11 cellular contexts compared by ENCODE assay signal in genomic region chr19:10797541-10798256, GRCh38. TPM values are rescaled to one million over a fixed set of nuclear protein-coding genes. Genes with fewer than 3 reads are reported as not detected.
DNase-seq lines count a peak whose midpoint lies in the region; ATAC-seq and TF ChIP-seq lines count a peak whose summit lies in the region.
"Had no signal": no experiment of that assay in that cellular context is flagged by ENCODE, and none has a peak within 500 bp of the region (broad histone marks: within the 10 kb centered on the region; RNA-seq: fewer than 3 reads in every experiment).

No MANE protein-coding gene starts in this region.

- no peak overlapping the region for H3K4me2 ChIP-seq in PC-9

- H3K79me2 ChIP-seq in PC-9 (ENCODE audit: low read depth) = no peaks in the 10 kb centered on the region

- peaks cover 88% of the 10 kb centered on the region for H3K36me3 Mint-ChIP-seq in activated T-helper 17 cell treated with anti-CD3 and anti-CD28 coated beads, Interleukin-2, amount 50 U/mL, for 72 hours (ENCODE audit: low read depth)
- peaks cover 92% of the 10 kb centered on the region for H3K36me3 Mint-ChIP-seq in stimulated activated effector memory CD8-positive, alpha-beta T cell treated with anti-CD3 and anti-CD28 coated beads, Interleukin-12 subunit alpha, Interleukin-12 subunit beta, amount 100 ng/mL, for 72 hours
- no peaks in the 10 kb centered on the region for H3K36me3 Mint-ChIP-seq in glutamatergic neuron (ENCODE audit: unreplicated experiment)

- peak overlapping the region; percentile 98 for H3K27ac Mint-ChIP-seq in activated T-helper 17 cell treated with anti-CD3 and anti-CD28 coated beads, Interleukin-2, amount 50 U/mL, for 72 hours
- H3K27ac Mint-ChIP-seq in stimulated activated effector memory CD8-positive, alpha-beta T cell treated with anti-CD3 and anti-CD28 coated beads, Interleukin-12 subunit alpha, Interleukin-12 subunit beta, amount 100 ng/mL, for 72 hours = peak overlapping the region; percentile 94
- no peak overlapping the region for H3K27ac Mint-ChIP-seq in glutamatergic neuron (ENCODE audit: unreplicated experiment)

- H3K9me2 ChIP-seq in PC-9 (ENCODE audit: insufficient read depth) = no peaks in the 10 kb centered on the region

- H3K36me3 ChIP-seq in Peyer's patch (peaks cover 0 to 97% (median 4%) of the 10 kb centered on the region in 3 donors), mucosa of descending colon (ENCODE audit: low read depth) (peaks cover 21% of the 10 kb centered on the region), PC-9 (ENCODE audit: low read depth) (0 out of 2 replicates have a peak, but pooled peaks cover 15% of the 10 kb centered on the region)

- H3K27ac ChIP-seq in Peyer's patch (peak overlapping the region in 2 of 4 donors; percentile 36 to 63), PC-9 (no peak overlapping the region)

- H3K4me1 ChIP-seq in Peyer's patch (no peaks in the 10 kb centered on the region), mucosa of descending colon (ENCODE audit: low read depth) (no peaks in the 10 kb centered on the region), PC-9 (replicated peaks; ENCODE audit: insufficient read depth) (no peaks in the 10 kb centered on the region)

- no TSS peak for BruUV-seq in PC-9 (replicated peaks; lab: Mats Ljungman, UMichigan)

- TF ChIP-seq POLR2A in Peyer's patch (IDR thresholded peaks at IDR 0.05) = no peak

- H2AFZ ChIP-seq in PC-9 = no peak overlapping the region

- TF ChIP-seq CTCF in Peyer's patch (IDR thresholded peaks at IDR 0.05) (no peak), mucosa of descending colon (IDR thresholded peaks at IDR 0.05) (no peak), glutamatergic neuron (IDR thresholded peaks at IDR 0.05; ENCODE audit: partially characterized antibody, unreplicated experiment) (no peak), PC-9 (conservative IDR thresholded peaks at IDR 0.05) (no peak)

- POLR2A ChIA-PET in PC-9 (lab: Charles Lee; ENCODE audit: unreplicated experiment) = no interaction called here

- intact Hi-C loops in mucosa of descending colon (cut with DNase I, micrococcal nuclease) (no loop called here), PC-9 (cut with micrococcal nuclease; ENCODE audit: unreplicated experiment) (no loop called here)

- CTCF ChIA-PET in PC-9 (lab: Charles Lee) = no interaction called here

- H3F3A ChIP-seq in PC-9 (ENCODE audit: insufficient read depth, low read depth) = no peaks in the 10 kb centered on the region

- peak; percentile 94 for ATAC-seq in activated T-helper 17 cell treated with anti-CD3 and anti-CD28 coated beads, Interleukin-2, amount 50 U/mL, for 72 hours (replicated peaks)
- ATAC-seq in mucosa of descending colon (peak; percentile 44), HG03432 (IDR thresholded peaks at IDR 0.05; ENCODE audit: unreplicated experiment) (no peak)
- ATAC-seq in stimulated activated effector memory CD8-positive, alpha-beta T cell treated with anti-CD3 and anti-CD28 coated beads, Interleukin-12 subunit alpha, Interleukin-12 subunit beta, amount 100 ng/mL, for 72 hours = peak; percentile 94
- ATAC-seq: K562 had no signal

- H3K9me3 ChIP-seq in Peyer's patch (no peaks in the 10 kb centered on the region), mucosa of descending colon (no peaks in the 10 kb centered on the region), PC-9 (ENCODE audit: insufficient read depth, low read depth) (no peaks in the 10 kb centered on the region)

- H3K4me1 Mint-ChIP-seq in activated T-helper 17 cell treated with anti-CD3 and anti-CD28 coated beads, Interleukin-2, amount 50 U/mL, for 72 hours = peaks cover 23% of the 10 kb centered on the region
- peaks cover 71% of the 10 kb centered on the region for H3K4me1 Mint-ChIP-seq in stimulated activated effector memory CD8-positive, alpha-beta T cell treated with anti-CD3 and anti-CD28 coated beads, Interleukin-12 subunit alpha, Interleukin-12 subunit beta, amount 100 ng/mL, for 72 hours
- H3K4me1 Mint-ChIP-seq in glutamatergic neuron (ENCODE audit: low read depth, unreplicated experiment) = no peaks in the 10 kb centered on the region
- H3K4me1 Mint-ChIP-seq: brain had no signal

- H3K4me3 ChIP-seq in Peyer's patch (peak overlapping the region in 1 of 4 donors; percentile 3), mucosa of descending colon (no peak overlapping the region), PC-9 (no peak overlapping the region)
- H3K4me3 ChIP-seq: K562 had no signal

- peak overlapping the region; percentile 93 for H3K4me3 Mint-ChIP-seq in activated T-helper 17 cell treated with anti-CD3 and anti-CD28 coated beads, Interleukin-2, amount 50 U/mL, for 72 hours
- peak overlapping the region; percentile 76 for H3K4me3 Mint-ChIP-seq in stimulated activated effector memory CD8-positive, alpha-beta T cell treated with anti-CD3 and anti-CD28 coated beads, Interleukin-12 subunit alpha, Interleukin-12 subunit beta, amount 100 ng/mL, for 72 hours
- no peak overlapping the region for H3K4me3 Mint-ChIP-seq in glutamatergic neuron (ENCODE audit: unreplicated experiment)
- H3K4me3 Mint-ChIP-seq: brain had no signal

- H4K20me1 ChIP-seq in PC-9 (ENCODE audit: insufficient read depth) = no peaks in the 10 kb centered on the region

- H3K9me3 Mint-ChIP-seq in activated T-helper 17 cell treated with anti-CD3 and anti-CD28 coated beads, Interleukin-2, amount 50 U/mL, for 72 hours = no peaks in the 10 kb centered on the region
- H3K9me3 Mint-ChIP-seq in stimulated activated effector memory CD8-positive, alpha-beta T cell treated with anti-CD3 and anti-CD28 coated beads, Interleukin-12 subunit alpha, Interleukin-12 subunit beta, amount 100 ng/mL, for 72 hours = no peaks in the 10 kb centered on the region
- H3K9me3 Mint-ChIP-seq in glutamatergic neuron (ENCODE audit: unreplicated experiment) = peaks cover 2% of the 10 kb centered on the region
- H3K9me3 Mint-ChIP-seq: brain had no signal

- DNase-seq in Peyer's patch (peak in 2 of 3 donors; percentile 49 to 66), mucosa of descending colon (no peak), glutamatergic neuron (no peak), NCI-H187 (lab: John Stamatoyannopoulos, UW) (no peak), PC-9 (no peak)
- peak; percentile 86 to 98 for DNase-seq in stimulated activated effector memory CD8-positive, alpha-beta T cell treated with anti-CD3 and anti-CD28 coated beads, Interleukin-12 subunit alpha, Interleukin-12 subunit beta, amount 100 ng/mL, for 72 hours (ENCODE audit: low spot score in 2 of 2)
- DNase-seq: mesendoderm had no signal

- H3K27me3 ChIP-seq in Peyer's patch = no peaks in the 10 kb centered on the region
- no peaks in the 10 kb centered on the region for H3K27me3 ChIP-seq in PC-9 (ENCODE audit: insufficient read depth, low read depth)

- no peaks in the 10 kb centered on the region for H3K27me3 Mint-ChIP-seq in activated T-helper 17 cell treated with anti-CD3 and anti-CD28 coated beads, Interleukin-2, amount 50 U/mL, for 72 hours
- H3K27me3 Mint-ChIP-seq in glutamatergic neuron (ENCODE audit: unreplicated experiment) = peaks cover 2% of the 10 kb centered on the region
- H3K27me3 Mint-ChIP-seq: brain had no signal

RNA-seq across cellular contexts. Expression of gene TMED1, which starts 38.3 kb away (rescaled TPM):
- total RNA-seq in Peyer's patch (10 to 100 TPM; 11.6 to 18.4 (median 16.0) TPM), mucosa of descending colon (10 to 100 TPM; 12.8 to 24.7 (median 15.3) TPM), glutamatergic neuron (ENCODE audit: unreplicated experiment) (10.4 TPM), PC-9 (2021) (21.3 and 31.4 TPM in 2 replicates)
- 10 to 100 TPM; 17.6 to 20.2 TPM for total RNA-seq in activated T-helper 17 cell treated with anti-CD3 and anti-CD28 coated beads, Interleukin-2, amount 50 U/mL, for 72 hours

RNA-seq across cellular contexts. Expression of gene C19orf38, which starts 50.5 kb away (rescaled TPM):
- total RNA-seq in Peyer's patch (10 to 100 TPM in 1 of 4 donors, not detected in 3; 20.6 TPM), mucosa of descending colon (1 to 10 TPM in 1 of 3 donors, under 1 TPM in 2; 0.64 to 1.9 (median 0.73) TPM), glutamatergic neuron (ENCODE audit: unreplicated experiment) (0.44 TPM), PC-9 (2021) (0.59 and 1.4 TPM in 2 replicates)
- total RNA-seq in activated T-helper 17 cell treated with anti-CD3 and anti-CD28 coated beads, Interleukin-2, amount 50 U/mL, for 72 hours = 1 to 10 TPM in 1 of 2 donors, under 1 TPM in 1; 0.48 to 1.7 TPM

Comparison
In these comparisons a context has a peak if more than half of its experiments do, and no peak if none do; other contexts are left out.
1. DNase-seq: peak in Peyer's patch (2 of 3) and stimulated activated effector memory CD8-positive, alpha-beta T cell treated with anti-CD3 and anti-CD28 coated beads, Interleukin-12 subunit alpha, Interleukin-12 subunit beta, amount 100 ng/mL, for 72 hours (2 of 2); none in mucosa of descending colon (0 of 3), glutamatergic neuron (single experiment), NCI-H187 (0 of 2) and PC-9 (0 of 2).